In genomic region chr1:152697701-152698600, GRCh38 we compare ENCODE assay signal across 21 cellular contexts. TPM values are rescaled to one million over a fixed set of nuclear protein-coding genes. Genes with fewer than 3 reads are reported as not detected.
DNase-seq lines count a peak whose midpoint lies in the region; TF ChIP-seq lines count a peak whose summit lies in the region.
"Had no signal": no experiment of that assay in that cellular context is flagged by ENCODE, and none has a peak within 500 bp of the region (broad histone marks: within the 10 kb centered on the region; RNA-seq: fewer than 3 reads in every experiment).

Gene LCE2A (plus strand): TSS chr1:152698345. CDS start chr1:152698902, 557 bp downstream.

- no peaks in the 10 kb centered on the region for H3K36me3 ChIP-seq in neural progenitor cell
- H3K36me3 ChIP-seq in thyroid gland, result no peaks in the 10 kb centered on the region
- H3K36me3 ChIP-seq: BE2C had no signal

- intact Hi-C loops in thyroid gland (cut with DNase I), result no loop called here

- DNase-seq in GM04503 (ENCODE audit: low read depth), result peak; percentile 7
- peak; percentile 5 for DNase-seq in LHCN-M2 (ENCODE audit: low read depth)
- peak; percentile 25 for DNase-seq in fibroblast of mammary gland (ENCODE audit: low read depth)
- DNase-seq in neural progenitor cell (ENCODE audit: low spot score), result no peak
- no peak for DNase-seq in thyroid gland
- DNase-seq in activated CD4-positive, alpha-beta T cell treated with anti-CD3 and anti-CD28 coated beads, Interleukin-2, amount 50 U/mL, for 1 hour, result no peak
- no peak for DNase-seq in activated CD4-positive, alpha-beta T cell treated with anti-CD3 and anti-CD28 coated beads, Interleukin-2, amount 50 U/mL, for 4 hours
- DNase-seq: BE2C; Calu3; CD4-positive, alpha-beta T cell; DMS53; MV-4-11; NCI-H1417 treated with DMSO at 0.1 percent for 48 hours; NCI-H2029; NCI-H2171 treated with DMSO at 0.1 percent for 48 hours; NCI-H510A; NCI-H774 had no signal

- H4K20me1 ChIP-seq in neural progenitor cell (ENCODE audit: low read depth), result no peaks in the 10 kb centered on the region

- H3K27ac ChIP-seq in neural progenitor cell, result no peak within 1 kb of the TSS
- no peak within 1 kb of the TSS for H3K27ac ChIP-seq in thyroid gland
- H3K27ac ChIP-seq: SK-N-MC had no signal

- H3K4me3 Mint-ChIP-seq in neural progenitor cell, result no peak within 1 kb of the TSS
- H3K4me3 Mint-ChIP-seq: CD4-positive, alpha-beta T cell; IgD-negative memory B cell had no signal

- H2AFZ ChIP-seq in neural progenitor cell (replicated peaks), result no peak within 1 kb of the TSS

- no peaks in the 10 kb centered on the region for H3K79me2 ChIP-seq in neural progenitor cell (ENCODE audit: low read depth)

- H3K4me1 ChIP-seq in neural progenitor cell (no peaks in the 10 kb centered on the region), thyroid gland (no peaks in the 10 kb centered on the region)
- H3K4me1 ChIP-seq: BE2C had no signal

- no peaks in the 10 kb centered on the region for H3K4me1 Mint-ChIP-seq in neural progenitor cell
- H3K4me1 Mint-ChIP-seq: IgD-negative memory B cell had no signal

- peaks cover 2% of the 10 kb centered on the region for H3K27me3 Mint-ChIP-seq in neural progenitor cell (ENCODE audit: insufficient read depth, low read depth)

- TF ChIP-seq CTCF in fibroblast of mammary gland (conservative IDR thresholded peaks at IDR 0.05; ENCODE audit: control insufficient read depth, insufficient read depth, low read depth, low read length) (no peak), neural progenitor cell (IDR thresholded peaks at IDR 0.05) (no peak), thyroid gland (IDR thresholded peaks at IDR 0.05) (no peak)

- no peak within 1 kb of the TSS for H3K4me2 ChIP-seq in neural progenitor cell

- 50 to 62% methylated on average over 4 of the region's 4 CpGs for WGBS in thyroid gland, 2 donors

- H3K4me3 ChIP-seq in fibroblast of mammary gland (ENCODE audit: control insufficient read depth, low read depth, low read length) (no peak within 1 kb of the TSS), neural progenitor cell (no peak within 1 kb of the TSS), thyroid gland (replicated peaks in 1 of 3) (no peak within 1 kb of the TSS)
- H3K4me3 ChIP-seq: SK-N-MC had no signal

- no peak for TF ChIP-seq POLR2A in thyroid gland (IDR thresholded peaks at IDR 0.05)

- no peak within 1 kb of the TSS for H3K27ac Mint-ChIP-seq in neural progenitor cell
- H3K27ac Mint-ChIP-seq: CD4-positive, alpha-beta T cell; IgD-negative memory B cell had no signal

- H3K27me3 ChIP-seq in neural progenitor cell (no peaks in the 10 kb centered on the region), thyroid gland (no peaks in the 10 kb centered on the region)
- H3K27me3 ChIP-seq: BE2C had no signal

- no peak within 1 kb of the TSS for H3K9ac ChIP-seq in neural progenitor cell

- H3K36me3 Mint-ChIP-seq in neural progenitor cell, result no peaks in the 10 kb centered on the region

- peaks cover 34% of the 10 kb centered on the region for H3K9me3 Mint-ChIP-seq in neural progenitor cell
- H3K9me3 Mint-ChIP-seq: CD4-positive, alpha-beta T cell had no signal

- H3F3A ChIP-seq in neural progenitor cell (ENCODE audit: low read depth), result no peaks in the 10 kb centered on the region

- peaks cover 35% of the 10 kb centered on the region for H3K9me3 ChIP-seq in neural progenitor cell (ENCODE audit: low read depth)
- H3K9me3 ChIP-seq in thyroid gland, result no peaks in the 10 kb centered on the region
- H3K9me3 ChIP-seq: BE2C had no signal

RNA-seq across cellular contexts. Expression of gene LCE2A, which starts in this region (rescaled TPM):
- total RNA-seq in LHCN-M2 (2014; rRNA removed) (not detected in 2 replicates), neural progenitor cell (ENCODE audit: low replicate concordance) (not detected in 2 replicates), thyroid gland (not detected)
- polyA plus RNA-seq in LHCN-M2 (2012), result not detected
- total RNA-seq: Calu3; CD4-positive, alpha-beta T cell; H4; HT-29 had no signal
- polyA plus RNA-seq: IgD-negative memory B cell had no signal

Comparison
In these comparisons a context has a peak if more than half of its experiments do, and no peak if none do; other contexts are left out.
1. Peak in DNase-seq in LHCN-M2; RNA of the gene not detected or under 1 TPM.
2. DNase-seq: peak in GM04503 (single experiment) and fibroblast of mammary gland (single experiment); none in neural progenitor cell (single experiment), thyroid gland (0 of 2), activated CD4-positive, alpha-beta T cell treated with anti-CD3 and anti-CD28 coated beads, Interleukin-2, amount 50 U/mL, for 1 hour (single experiment) and activated CD4-positive, alpha-beta T cell treated with anti-CD3 and anti-CD28 coated beads, Interleukin-2, amount 50 U/mL, for 4 hours (0 of 2).